ENCODE assay signal across 29 cellular contexts in the genomic region with DNA sequence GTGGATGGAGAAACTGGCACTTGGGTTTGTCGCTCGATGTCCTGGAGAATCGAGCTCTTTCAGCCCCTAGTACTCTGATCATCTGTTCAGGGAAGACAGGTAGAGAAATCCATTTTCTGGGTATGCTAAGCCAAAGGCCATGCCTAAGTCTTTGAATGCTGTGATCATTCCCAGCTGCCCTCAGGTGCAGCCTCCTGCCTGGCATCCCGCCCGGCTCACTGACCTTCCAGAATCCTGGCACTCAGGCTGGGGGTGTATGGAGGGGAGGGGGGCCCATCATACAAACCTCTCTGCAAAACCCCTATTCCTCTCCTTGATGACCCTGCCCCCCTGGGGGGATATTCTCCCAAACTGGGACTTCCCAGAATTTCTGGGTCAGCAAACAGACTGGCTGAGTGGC. TPM values are rescaled to one million over a fixed set of nuclear protein-coding genes. Genes with fewer than 3 reads are reported as not detected.
"Had no signal": no experiment of that assay in that cellular context is flagged by ENCODE, and none has a peak within 500 bp of the region (broad histone marks: within the 10 kb centered on the region; RNA-seq: fewer than 3 reads in every experiment).

No MANE protein-coding gene starts in this region.

- H3K4me1 ChIP-seq: colonic mucosa, esophagus squamous epithelium, gastrocnemius medialis, lower lobe of right lung had no signal

- H3K27me3 ChIP-seq: colonic mucosa, gastrocnemius medialis, heart right ventricle, left lung had no signal

- H3K9me3 ChIP-seq: colonic mucosa, esophagus squamous epithelium, gastrocnemius medialis, heart right ventricle, left lung, lower lobe of right lung, mucosa of descending colon had no signal

- FAIRE-seq: endometrium, islet of Langerhans, keratinocyte had no signal

- H3K4me3 ChIP-seq: colonic mucosa, esophagus squamous epithelium, gastrocnemius medialis, heart right ventricle, left lung, lower lobe of right lung, mucosa of descending colon had no signal

- H3K36me3 ChIP-seq: colonic mucosa, esophagus squamous epithelium, gastrocnemius medialis, heart right ventricle, left lung, lower lobe of right lung had no signal

- ATAC-seq: effector memory CD8-positive, alpha-beta T cell; esophagus mucosa; gastrocnemius medialis; heart right ventricle; left cardiac atrium; left lung; left ventricle myocardium superior; lower lobe of right lung; mucosa of descending colon had no signal

- DNase-seq: colonic mucosa; cortex of kidney; effector CD8-positive, alpha-beta T cell; effector memory CD8-positive, alpha-beta T cell; erythroblast; esophagus squamous epithelium; foreskin fibroblast; foreskin melanocyte; gastrocnemius medialis; glutamatergic neuron; head of caudate nucleus; heart right ventricle; hippocampal formation; left cardiac atrium; left lung; left ventricle myocardium superior; lower lobe of right lung; mesenchymal stem cell; mucosa of descending colon had no signal

- H3K27ac ChIP-seq: colonic mucosa, epithelial cell of prostate, esophagus squamous epithelium, gastrocnemius medialis, heart right ventricle, left lung, lower lobe of right lung had no signal

RNA-seq across cellular contexts. Expression of gene C20orf203, which starts 28.6 kb away (rescaled TPM):
- total RNA-seq: colonic mucosa, dermis microvascular lymphatic vessel endothelial cell, esophagus mucosa, esophagus squamous epithelium, gastrocnemius medialis, glomerular endothelial cell, kidney epithelial cell, left cardiac atrium, left lung, left ventricle myocardium superior, lower lobe of right lung, lung microvascular endothelial cell, mesenteric fat pad had no signal
- polyA plus RNA-seq: keratinocyte had no signal
